ENCODE assay signal across 1 cellular context in genomic region chr2:239444626-239445625, GRCh38.
TF ChIP-seq lines count a peak whose summit lies in the region.

No MANE protein-coding gene starts in this region.

TF ChIP-seq in HepG2, 621 proteins besides CTCF, POLR2A, EP300 and RAD21 (continued from another document and continues in another):
- 0 out of 2 replicates have a peak, but pooled peaks have one; percentile 35 for TF ChIP-seq PRDM10 (CRISPR knock-in tag; IDR thresholded peaks at IDR 0.05; ENCODE audit: low read depth)
- 0 out of 2 replicates have a peak, but pooled peaks have one; percentile 48 for TF ChIP-seq KLF6 (CRISPR knock-in tag; IDR thresholded peaks at IDR 0.05)
- TF ChIP-seq RXRA (CRISPR knock-in tag; IDR thresholded peaks at IDR 0.05): peak; percentile 83; the same call in 1 of the 2 replicates
- TF ChIP-seq FOXP4 (CRISPR knock-in tag; IDR thresholded peaks at IDR 0.05): peak; percentile 84
- peak; percentile 86 for TF ChIP-seq FOXO1 (CRISPR knock-in tag; IDR thresholded peaks at IDR 0.05)
- TF ChIP-seq ZNF337 (CRISPR knock-in tag; IDR thresholded peaks at IDR 0.05; ENCODE audit: borderline replicate concordance, low read depth): no peak
- no peak for TF ChIP-seq ZNF605 (CRISPR knock-in tag; IDR thresholded peaks at IDR 0.05)
- TF ChIP-seq, protein P1, sequence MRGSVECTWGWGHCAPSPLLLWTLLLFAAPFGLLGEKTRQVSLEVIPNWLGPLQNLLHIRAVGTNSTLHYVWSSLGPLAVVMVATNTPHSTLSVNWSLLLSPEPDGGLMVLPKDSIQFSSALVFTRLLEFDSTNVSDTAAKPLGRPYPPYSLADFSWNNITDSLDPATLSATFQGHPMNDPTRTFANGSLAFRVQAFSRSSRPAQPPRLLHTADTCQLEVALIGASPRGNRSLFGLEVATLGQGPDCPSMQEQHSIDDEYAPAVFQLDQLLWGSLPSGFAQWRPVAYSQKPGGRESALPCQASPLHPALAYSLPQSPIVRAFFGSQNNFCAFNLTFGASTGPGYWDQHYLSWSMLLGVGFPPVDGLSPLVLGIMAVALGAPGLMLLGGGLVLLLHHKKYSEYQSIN (CRISPR knock-in tag; IDR thresholded peaks at IDR 0.05; ENCODE audit: borderline replicate concordance): no peak
- TF ChIP-seq DR1 (CRISPR knock-in tag; IDR thresholded peaks at IDR 0.05): no peak
- TF ChIP-seq CCDC6 (CRISPR knock-in tag; IDR thresholded peaks at IDR 0.05): no peak
- TF ChIP-seq, protein P2, sequence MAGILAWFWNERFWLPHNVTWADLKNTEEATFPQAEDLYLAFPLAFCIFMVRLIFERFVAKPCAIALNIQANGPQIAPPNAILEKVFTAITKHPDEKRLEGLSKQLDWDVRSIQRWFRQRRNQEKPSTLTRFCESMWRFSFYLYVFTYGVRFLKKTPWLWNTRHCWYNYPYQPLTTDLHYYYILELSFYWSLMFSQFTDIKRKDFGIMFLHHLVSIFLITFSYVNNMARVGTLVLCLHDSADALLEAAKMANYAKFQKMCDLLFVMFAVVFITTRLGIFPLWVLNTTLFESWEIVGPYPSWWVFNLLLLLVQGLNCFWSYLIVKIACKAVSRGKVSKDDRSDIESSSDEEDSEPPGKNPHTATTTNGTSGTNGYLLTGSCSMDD (CRISPR knock-in tag; IDR thresholded peaks at IDR 0.05): no peak
- TF ChIP-seq, protein P3, sequence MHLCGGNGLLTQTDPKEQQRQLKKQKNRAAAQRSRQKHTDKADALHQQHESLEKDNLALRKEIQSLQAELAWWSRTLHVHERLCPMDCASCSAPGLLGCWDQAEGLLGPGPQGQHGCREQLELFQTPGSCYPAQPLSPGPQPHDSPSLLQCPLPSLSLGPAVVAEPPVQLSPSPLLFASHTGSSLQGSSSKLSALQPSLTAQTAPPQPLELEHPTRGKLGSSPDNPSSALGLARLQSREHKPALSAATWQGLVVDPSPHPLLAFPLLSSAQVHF (CRISPR knock-in tag; IDR thresholded peaks at IDR 0.05): no peak
- no peak for TF ChIP-seq NPAS2 (CRISPR knock-in tag; IDR thresholded peaks at IDR 0.05; ENCODE audit: borderline replicate concordance)
- peak; percentile 98 for TF ChIP-seq CEBPB (IDR thresholded peaks at IDR 0.05; ENCODE audit: borderline replicate concordance, low read depth, low read length)
- TF ChIP-seq SIN3A (IDR thresholded peaks at IDR 0.05; ENCODE audit: borderline replicate concordance, low read depth, low read length): no peak
- 0 out of 2 replicates have a peak, but pooled peaks have one; percentile 43 for TF ChIP-seq MBD4 (IDR thresholded peaks at IDR 0.05; ENCODE audit: borderline replicate concordance, low read length)
- no peak for TF ChIP-seq ZNF720 (CRISPR knock-in tag; IDR thresholded peaks at IDR 0.05)
- peak; percentile 71; the same call in 1 of the 2 replicates for TF ChIP-seq HNRNPL (IDR thresholded peaks at IDR 0.05; ENCODE audit: low read depth, low read length)
- no peak for TF ChIP-seq PAF1 (CRISPR knock-in tag; IDR thresholded peaks at IDR 0.05)
- TF ChIP-seq, protein P4, sequence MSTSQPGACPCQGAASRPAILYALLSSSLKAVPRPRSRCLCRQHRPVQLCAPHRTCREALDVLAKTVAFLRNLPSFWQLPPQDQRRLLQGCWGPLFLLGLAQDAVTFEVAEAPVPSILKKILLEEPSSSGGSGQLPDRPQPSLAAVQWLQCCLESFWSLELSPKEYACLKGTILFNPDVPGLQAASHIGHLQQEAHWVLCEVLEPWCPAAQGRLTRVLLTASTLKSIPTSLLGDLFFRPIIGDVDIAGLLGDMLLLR (CRISPR knock-in tag; IDR thresholded peaks at IDR 0.05): no peak
- no peak for TF ChIP-seq KLF15 (CRISPR knock-in tag; IDR thresholded peaks at IDR 0.05; ENCODE audit: borderline replicate concordance)
- no peak for TF ChIP-seq CREBL2 (CRISPR knock-in tag; IDR thresholded peaks at IDR 0.05; ENCODE audit: borderline replicate concordance)
- TF ChIP-seq FOSL2 (CRISPR knock-in tag; IDR thresholded peaks at IDR 0.05): peak; percentile 92
- TF ChIP-seq ZNF652 (CRISPR knock-in tag; IDR thresholded peaks at IDR 0.05; ENCODE audit: borderline replicate concordance, low read depth): no peak
- TF ChIP-seq CENPT (CRISPR knock-in tag; IDR thresholded peaks at IDR 0.05; ENCODE audit: low read depth): no peak
- TF ChIP-seq TBL1XR1 (IDR thresholded peaks at IDR 0.05; ENCODE audit: borderline replicate concordance, low read length, partially characterized antibody): no peak
- peak; percentile 79 for TF ChIP-seq SOX5 (CRISPR knock-in tag; IDR thresholded peaks at IDR 0.05; ENCODE audit: borderline replicate concordance)
- TF ChIP-seq TARDBP (CRISPR knock-in tag; IDR thresholded peaks at IDR 0.05): no peak
- TF ChIP-seq, protein P5, sequence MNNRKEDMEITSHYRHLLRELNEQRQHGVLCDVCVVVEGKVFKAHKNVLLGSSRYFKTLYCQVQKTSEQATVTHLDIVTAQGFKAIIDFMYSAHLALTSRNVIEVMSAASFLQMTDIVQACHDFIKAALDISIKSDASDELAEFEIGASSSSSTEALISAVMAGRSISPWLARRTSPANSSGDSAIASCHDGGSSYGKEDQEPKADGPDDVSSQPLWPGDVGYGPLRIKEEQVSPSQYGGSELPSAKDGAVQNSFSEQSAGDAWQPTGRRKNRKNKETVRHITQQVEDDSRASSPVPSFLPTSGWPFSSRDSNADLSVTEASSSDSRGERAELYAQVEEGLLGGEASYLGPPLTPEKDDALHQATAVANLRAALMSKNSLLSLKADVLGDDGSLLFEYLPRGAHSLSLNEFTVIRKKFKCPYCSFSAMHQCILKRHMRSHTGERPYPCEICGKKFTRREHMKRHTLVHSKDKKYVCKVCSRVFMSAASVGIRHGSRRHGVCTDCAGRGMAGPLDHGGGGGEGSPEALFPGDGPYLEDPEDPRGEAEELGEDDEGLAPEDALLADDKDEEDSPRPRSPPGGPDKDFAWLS (CRISPR knock-in tag; IDR thresholded peaks at IDR 0.05; ENCODE audit: borderline replicate concordance): no peak
- TF ChIP-seq ZNF772 (CRISPR knock-in tag; IDR thresholded peaks at IDR 0.05): no peak
- no peak for TF ChIP-seq ZNF30 (CRISPR knock-in tag; IDR thresholded peaks at IDR 0.05)
- no peak for TF ChIP-seq TOE1 (CRISPR knock-in tag; IDR thresholded peaks at IDR 0.05)
- TF ChIP-seq ESRRA (CRISPR knock-in tag; IDR thresholded peaks at IDR 0.05; ENCODE audit: low read depth): no peak
- TF ChIP-seq NR2F1 (CRISPR knock-in tag; IDR thresholded peaks at IDR 0.05): no peak
- TF ChIP-seq, protein P6, sequence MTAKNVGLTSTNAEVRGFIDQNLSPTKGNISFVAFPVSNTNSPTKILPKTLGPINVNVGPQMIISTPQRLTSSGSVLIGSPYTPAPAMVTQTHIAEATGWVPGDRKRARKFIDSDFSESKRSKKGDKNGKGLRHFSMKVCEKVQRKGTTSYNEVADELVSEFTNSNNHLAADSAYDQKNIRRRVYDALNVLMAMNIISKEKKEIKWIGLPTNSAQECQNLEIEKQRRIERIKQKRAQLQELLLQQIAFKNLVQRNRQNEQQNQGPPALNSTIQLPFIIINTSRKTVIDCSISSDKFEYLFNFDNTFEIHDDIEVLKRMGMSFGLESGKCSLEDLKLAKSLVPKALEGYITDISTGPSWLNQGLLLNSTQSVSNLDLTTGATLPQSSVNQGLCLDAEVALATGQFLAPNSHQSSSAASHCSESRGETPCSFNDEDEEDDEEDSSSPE (CRISPR knock-in tag; IDR thresholded peaks at IDR 0.05): no peak
- TF ChIP-seq, protein P7, sequence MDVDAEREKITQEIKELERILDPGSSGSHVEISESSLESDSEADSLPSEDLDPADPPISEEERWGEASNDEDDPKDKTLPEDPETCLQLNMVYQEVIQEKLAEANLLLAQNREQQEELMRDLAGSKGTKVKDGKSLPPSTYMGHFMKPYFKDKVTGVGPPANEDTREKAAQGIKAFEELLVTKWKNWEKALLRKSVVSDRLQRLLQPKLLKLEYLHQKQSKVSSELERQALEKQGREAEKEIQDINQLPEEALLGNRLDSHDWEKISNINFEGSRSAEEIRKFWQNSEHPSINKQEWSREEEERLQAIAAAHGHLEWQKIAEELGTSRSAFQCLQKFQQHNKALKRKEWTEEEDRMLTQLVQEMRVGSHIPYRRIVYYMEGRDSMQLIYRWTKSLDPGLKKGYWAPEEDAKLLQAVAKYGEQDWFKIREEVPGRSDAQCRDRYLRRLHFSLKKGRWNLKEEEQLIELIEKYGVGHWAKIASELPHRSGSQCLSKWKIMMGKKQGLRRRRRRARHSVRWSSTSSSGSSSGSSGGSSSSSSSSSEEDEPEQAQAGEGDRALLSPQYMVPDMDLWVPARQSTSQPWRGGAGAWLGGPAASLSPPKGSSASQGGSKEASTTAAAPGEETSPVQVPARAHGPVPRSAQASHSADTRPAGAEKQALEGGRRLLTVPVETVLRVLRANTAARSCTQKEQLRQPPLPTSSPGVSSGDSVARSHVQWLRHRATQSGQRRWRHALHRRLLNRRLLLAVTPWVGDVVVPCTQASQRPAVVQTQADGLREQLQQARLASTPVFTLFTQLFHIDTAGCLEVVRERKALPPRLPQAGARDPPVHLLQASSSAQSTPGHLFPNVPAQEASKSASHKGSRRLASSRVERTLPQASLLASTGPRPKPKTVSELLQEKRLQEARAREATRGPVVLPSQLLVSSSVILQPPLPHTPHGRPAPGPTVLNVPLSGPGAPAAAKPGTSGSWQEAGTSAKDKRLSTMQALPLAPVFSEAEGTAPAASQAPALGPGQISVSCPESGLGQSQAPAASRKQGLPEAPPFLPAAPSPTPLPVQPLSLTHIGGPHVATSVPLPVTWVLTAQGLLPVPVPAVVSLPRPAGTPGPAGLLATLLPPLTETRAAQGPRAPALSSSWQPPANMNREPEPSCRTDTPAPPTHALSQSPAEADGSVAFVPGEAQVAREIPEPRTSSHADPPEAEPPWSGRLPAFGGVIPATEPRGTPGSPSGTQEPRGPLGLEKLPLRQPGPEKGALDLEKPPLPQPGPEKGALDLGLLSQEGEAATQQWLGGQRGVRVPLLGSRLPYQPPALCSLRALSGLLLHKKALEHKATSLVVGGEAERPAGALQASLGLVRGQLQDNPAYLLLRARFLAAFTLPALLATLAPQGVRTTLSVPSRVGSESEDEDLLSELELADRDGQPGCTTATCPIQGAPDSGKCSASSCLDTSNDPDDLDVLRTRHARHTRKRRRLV (CRISPR knock-in tag; IDR thresholded peaks at IDR 0.05): no peak
- TF ChIP-seq, protein P8, sequence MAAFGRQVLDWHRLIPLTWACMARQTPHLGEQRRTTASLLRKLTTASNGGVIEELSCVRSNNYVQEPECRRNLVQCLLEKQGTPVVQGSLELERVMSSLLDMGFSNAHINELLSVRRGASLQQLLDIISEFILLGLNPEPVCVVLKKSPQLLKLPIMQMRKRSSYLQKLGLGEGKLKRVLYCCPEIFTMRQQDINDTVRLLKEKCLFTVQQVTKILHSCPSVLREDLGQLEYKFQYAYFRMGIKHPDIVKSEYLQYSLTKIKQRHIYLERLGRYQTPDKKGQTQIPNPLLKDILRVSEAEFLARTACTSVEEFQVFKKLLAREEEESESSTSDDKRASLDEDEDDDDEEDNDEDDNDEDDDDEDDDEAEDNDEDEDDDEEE (CRISPR knock-in tag; IDR thresholded peaks at IDR 0.05): no peak
- no peak for TF ChIP-seq SMAD3 (CRISPR knock-in tag; IDR thresholded peaks at IDR 0.05)
- no peak for TF ChIP-seq ZKSCAN5 (CRISPR knock-in tag; IDR thresholded peaks at IDR 0.05)
- no peak for TF ChIP-seq ZNF83 (CRISPR knock-in tag; IDR thresholded peaks at IDR 0.05; ENCODE audit: borderline replicate concordance)
- no peak for TF ChIP-seq MYC (CRISPR knock-in tag; IDR thresholded peaks at IDR 0.05; ENCODE audit: borderline replicate concordance)
- TF ChIP-seq MAFK (conservative IDR thresholded peaks at IDR 0.05 in 1 of 2, IDR thresholded peaks at IDR 0.05 in 1 of 2; ENCODE audit: low read length in 2 of 2): no peak
- TF ChIP-seq ZFYVE20 (CRISPR knock-in tag; IDR thresholded peaks at IDR 0.05; ENCODE audit: borderline replicate concordance, low read depth): no peak
- TF ChIP-seq SIN3B (IDR thresholded peaks at IDR 0.05; ENCODE audit: low read length): no peak
- no peak for TF ChIP-seq ZNF510 (CRISPR knock-in tag; IDR thresholded peaks at IDR 0.05; ENCODE audit: low read depth)
- no peak for TF ChIP-seq ZNF136 (CRISPR knock-in tag; IDR thresholded peaks at IDR 0.05; ENCODE audit: low read depth)
- no peak for TF ChIP-seq GATA4 (IDR thresholded peaks at IDR 0.05; ENCODE audit: borderline replicate concordance, low read depth)
- TF ChIP-seq TAF1 (CRISPR knock-in tag; IDR thresholded peaks at IDR 0.05): no peak
